ENCODE assay signal across 1 cellular context in the genomic region with DNA sequence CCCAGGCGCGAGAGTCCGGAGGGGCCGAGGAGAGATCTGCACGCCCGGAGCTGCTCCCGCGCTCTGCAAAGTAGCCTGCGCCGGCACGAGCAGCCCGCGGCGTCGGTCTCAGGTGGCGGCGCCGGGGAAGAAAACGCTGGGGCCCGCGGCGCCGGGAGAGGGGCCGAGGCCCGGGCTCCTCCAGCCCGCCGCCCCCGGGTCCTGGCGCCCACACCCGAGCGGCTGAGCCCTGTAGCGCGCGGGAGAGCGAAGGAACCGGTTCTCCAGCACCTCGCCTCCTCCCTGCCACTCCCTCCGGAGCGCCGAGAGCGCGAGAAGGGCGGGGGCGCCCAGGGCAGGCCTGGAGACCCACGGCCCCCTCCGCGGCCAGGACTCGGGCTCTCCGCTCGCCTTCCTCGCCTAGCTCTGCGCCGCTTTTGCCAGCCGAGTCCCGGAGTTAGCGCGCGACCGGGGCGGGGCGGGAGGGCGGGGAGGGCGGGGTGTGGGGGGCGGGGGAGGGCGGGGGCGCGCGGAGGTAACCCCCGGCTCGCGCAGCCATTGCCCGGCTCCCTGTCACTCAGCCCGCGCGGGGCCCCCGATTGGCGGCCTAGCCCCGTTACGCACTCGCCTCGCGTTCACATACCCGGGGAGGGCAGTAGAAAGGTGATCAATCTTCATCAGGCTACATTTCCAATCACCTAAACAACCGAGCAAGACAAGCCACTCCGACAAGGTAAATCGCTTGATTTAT.
TF ChIP-seq lines count a peak whose summit lies in the region.

A gene (plus strand): TSS at position 645 of the 730 bp plus-strand sequence. CDS start 2,161 bp downstream, outside the sequence.

TF ChIP-seq in HepG2, 621 proteins besides CTCF, POLR2A, EP300 and RAD21 (continued from another document and continues in another):
- TF ChIP-seq, protein P1, sequence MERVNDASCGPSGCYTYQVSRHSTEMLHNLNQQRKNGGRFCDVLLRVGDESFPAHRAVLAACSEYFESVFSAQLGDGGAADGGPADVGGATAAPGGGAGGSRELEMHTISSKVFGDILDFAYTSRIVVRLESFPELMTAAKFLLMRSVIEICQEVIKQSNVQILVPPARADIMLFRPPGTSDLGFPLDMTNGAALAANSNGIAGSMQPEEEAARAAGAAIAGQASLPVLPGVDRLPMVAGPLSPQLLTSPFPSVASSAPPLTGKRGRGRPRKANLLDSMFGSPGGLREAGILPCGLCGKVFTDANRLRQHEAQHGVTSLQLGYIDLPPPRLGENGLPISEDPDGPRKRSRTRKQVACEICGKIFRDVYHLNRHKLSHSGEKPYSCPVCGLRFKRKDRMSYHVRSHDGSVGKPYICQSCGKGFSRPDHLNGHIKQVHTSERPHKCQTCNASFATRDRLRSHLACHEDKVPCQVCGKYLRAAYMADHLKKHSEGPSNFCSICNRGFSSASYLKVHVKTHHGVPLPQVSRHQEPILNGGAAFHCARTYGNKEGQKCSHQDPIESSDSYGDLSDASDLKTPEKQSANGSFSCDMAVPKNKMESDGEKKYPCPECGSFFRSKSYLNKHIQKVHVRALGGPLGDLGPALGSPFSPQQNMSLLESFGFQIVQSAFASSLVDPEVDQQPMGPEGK (CRISPR knock-in tag; IDR thresholded peaks at IDR 0.05): peak; percentile 92
- TF ChIP-seq ZNF383 (CRISPR knock-in tag; IDR thresholded peaks at IDR 0.05; ENCODE audit: borderline replicate concordance): no peak
- TF ChIP-seq, protein P2, sequence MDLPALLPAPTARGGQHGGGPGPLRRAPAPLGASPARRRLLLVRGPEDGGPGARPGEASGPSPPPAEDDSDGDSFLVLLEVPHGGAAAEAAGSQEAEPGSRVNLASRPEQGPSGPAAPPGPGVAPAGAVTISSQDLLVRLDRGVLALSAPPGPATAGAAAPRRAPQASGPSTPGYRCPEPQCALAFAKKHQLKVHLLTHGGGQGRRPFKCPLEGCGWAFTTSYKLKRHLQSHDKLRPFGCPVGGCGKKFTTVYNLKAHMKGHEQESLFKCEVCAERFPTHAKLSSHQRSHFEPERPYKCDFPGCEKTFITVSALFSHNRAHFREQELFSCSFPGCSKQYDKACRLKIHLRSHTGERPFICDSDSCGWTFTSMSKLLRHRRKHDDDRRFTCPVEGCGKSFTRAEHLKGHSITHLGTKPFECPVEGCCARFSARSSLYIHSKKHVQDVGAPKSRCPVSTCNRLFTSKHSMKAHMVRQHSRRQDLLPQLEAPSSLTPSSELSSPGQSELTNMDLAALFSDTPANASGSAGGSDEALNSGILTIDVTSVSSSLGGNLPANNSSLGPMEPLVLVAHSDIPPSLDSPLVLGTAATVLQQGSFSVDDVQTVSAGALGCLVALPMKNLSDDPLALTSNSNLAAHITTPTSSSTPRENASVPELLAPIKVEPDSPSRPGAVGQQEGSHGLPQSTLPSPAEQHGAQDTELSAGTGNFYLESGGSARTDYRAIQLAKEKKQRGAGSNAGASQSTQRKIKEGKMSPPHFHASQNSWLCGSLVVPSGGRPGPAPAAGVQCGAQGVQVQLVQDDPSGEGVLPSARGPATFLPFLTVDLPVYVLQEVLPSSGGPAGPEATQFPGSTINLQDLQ (CRISPR knock-in tag; IDR thresholded peaks at IDR 0.05): 0 out of 2 replicates have a peak, but pooled peaks have one; percentile 23
- TF ChIP-seq ZNF547 (CRISPR knock-in tag; IDR thresholded peaks at IDR 0.05): 0 out of 2 replicates have a peak, but pooled peaks have one; percentile 43
- TF ChIP-seq MIER2 (CRISPR knock-in tag; IDR thresholded peaks at IDR 0.05): no peak
- TF ChIP-seq ZSCAN21 (CRISPR knock-in tag; IDR thresholded peaks at IDR 0.05; ENCODE audit: borderline replicate concordance): peak; percentile 61; the same call in 1 of the 2 replicates
- TF ChIP-seq, protein P3, sequence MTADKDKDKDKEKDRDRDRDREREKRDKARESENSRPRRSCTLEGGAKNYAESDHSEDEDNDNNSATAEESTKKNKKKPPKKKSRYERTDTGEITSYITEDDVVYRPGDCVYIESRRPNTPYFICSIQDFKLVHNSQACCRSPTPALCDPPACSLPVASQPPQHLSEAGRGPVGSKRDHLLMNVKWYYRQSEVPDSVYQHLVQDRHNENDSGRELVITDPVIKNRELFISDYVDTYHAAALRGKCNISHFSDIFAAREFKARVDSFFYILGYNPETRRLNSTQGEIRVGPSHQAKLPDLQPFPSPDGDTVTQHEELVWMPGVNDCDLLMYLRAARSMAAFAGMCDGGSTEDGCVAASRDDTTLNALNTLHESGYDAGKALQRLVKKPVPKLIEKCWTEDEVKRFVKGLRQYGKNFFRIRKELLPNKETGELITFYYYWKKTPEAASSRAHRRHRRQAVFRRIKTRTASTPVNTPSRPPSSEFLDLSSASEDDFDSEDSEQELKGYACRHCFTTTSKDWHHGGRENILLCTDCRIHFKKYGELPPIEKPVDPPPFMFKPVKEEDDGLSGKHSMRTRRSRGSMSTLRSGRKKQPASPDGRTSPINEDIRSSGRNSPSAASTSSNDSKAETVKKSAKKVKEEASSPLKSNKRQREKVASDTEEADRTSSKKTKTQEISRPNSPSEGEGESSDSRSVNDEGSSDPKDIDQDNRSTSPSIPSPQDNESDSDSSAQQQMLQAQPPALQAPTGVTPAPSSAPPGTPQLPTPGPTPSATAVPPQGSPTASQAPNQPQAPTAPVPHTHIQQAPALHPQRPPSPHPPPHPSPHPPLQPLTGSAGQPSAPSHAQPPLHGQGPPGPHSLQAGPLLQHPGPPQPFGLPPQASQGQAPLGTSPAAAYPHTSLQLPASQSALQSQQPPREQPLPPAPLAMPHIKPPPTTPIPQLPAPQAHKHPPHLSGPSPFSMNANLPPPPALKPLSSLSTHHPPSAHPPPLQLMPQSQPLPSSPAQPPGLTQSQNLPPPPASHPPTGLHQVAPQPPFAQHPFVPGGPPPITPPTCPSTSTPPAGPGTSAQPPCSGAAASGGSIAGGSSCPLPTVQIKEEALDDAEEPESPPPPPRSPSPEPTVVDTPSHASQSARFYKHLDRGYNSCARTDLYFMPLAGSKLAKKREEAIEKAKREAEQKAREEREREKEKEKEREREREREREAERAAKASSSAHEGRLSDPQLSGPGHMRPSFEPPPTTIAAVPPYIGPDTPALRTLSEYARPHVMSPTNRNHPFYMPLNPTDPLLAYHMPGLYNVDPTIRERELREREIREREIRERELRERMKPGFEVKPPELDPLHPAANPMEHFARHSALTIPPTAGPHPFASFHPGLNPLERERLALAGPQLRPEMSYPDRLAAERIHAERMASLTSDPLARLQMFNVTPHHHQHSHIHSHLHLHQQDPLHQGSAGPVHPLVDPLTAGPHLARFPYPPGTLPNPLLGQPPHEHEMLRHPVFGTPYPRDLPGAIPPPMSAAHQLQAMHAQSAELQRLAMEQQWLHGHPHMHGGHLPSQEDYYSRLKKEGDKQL (CRISPR knock-in tag; IDR thresholded peaks at IDR 0.05; ENCODE audit: low read depth): no peak
- TF ChIP-seq GLI4 (CRISPR knock-in tag; IDR thresholded peaks at IDR 0.05; ENCODE audit: borderline replicate concordance): peak; percentile 37; the same call in 1 of the 2 replicates
- TF ChIP-seq MIXL1 (CRISPR knock-in tag; IDR thresholded peaks at IDR 0.05): peak; percentile 75; the same call in 1 of the 2 replicates
- TF ChIP-seq, protein P4, sequence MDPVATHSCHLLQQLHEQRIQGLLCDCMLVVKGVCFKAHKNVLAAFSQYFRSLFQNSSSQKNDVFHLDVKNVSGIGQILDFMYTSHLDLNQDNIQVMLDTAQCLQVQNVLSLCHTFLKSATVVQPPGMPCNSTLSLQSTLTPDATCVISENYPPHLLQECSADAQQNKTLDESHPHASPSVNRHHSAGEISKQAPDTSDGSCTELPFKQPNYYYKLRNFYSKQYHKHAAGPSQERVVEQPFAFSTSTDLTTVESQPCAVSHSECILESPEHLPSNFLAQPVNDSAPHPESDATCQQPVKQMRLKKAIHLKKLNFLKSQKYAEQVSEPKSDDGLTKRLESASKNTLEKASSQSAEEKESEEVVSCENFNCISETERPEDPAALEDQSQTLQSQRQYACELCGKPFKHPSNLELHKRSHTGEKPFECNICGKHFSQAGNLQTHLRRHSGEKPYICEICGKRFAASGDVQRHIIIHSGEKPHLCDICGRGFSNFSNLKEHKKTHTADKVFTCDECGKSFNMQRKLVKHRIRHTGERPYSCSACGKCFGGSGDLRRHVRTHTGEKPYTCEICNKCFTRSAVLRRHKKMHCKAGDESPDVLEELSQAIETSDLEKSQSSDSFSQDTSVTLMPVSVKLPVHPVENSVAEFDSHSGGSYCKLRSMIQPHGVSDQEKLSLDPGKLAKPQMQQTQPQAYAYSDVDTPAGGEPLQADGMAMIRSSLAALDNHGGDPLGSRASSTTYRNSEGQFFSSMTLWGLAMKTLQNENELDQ (CRISPR knock-in tag; IDR thresholded peaks at IDR 0.05; ENCODE audit: borderline replicate concordance): no peak
- TF ChIP-seq JUNB (CRISPR knock-in tag; IDR thresholded peaks at IDR 0.05; ENCODE audit: borderline replicate concordance): 0 out of 2 replicates have a peak, but pooled peaks have one; percentile 8
- peak; percentile 25 for TF ChIP-seq SRSF4 (IDR thresholded peaks at IDR 0.05; ENCODE audit: low read depth, low read length, poor library complexity, severe bottlenecking)
- no peak for TF ChIP-seq ZSCAN31 (CRISPR knock-in tag; IDR thresholded peaks at IDR 0.05; ENCODE audit: low read depth)
- no peak for TF ChIP-seq SIX4 (CRISPR knock-in tag; IDR thresholded peaks at IDR 0.05)
- peak; percentile 52; the same call in 1 of the 2 replicates for TF ChIP-seq KAT7 (CRISPR knock-in tag; IDR thresholded peaks at IDR 0.05; ENCODE audit: borderline replicate concordance)
- TF ChIP-seq JUN (CRISPR knock-in tag; IDR thresholded peaks at IDR 0.05): no peak
- TF ChIP-seq ZFYVE20 (CRISPR knock-in tag; IDR thresholded peaks at IDR 0.05; ENCODE audit: borderline replicate concordance, low read depth): 0 out of 2 replicates have a peak, but pooled peaks have one; percentile 59
- 0 out of 2 replicates have a peak, but pooled peaks have one; percentile 71 for TF ChIP-seq ZFAT (CRISPR knock-in tag; conservative IDR thresholded peaks at IDR 0.05)
- peak; percentile 78 for TF ChIP-seq POLR2AphosphoS5 (IDR thresholded peaks at IDR 0.05; ENCODE audit: low read depth, low read length)
- TF ChIP-seq MTA3 (CRISPR knock-in tag; IDR thresholded peaks at IDR 0.05): no peak
- no peak for TF ChIP-seq ESRRA (CRISPR knock-in tag; IDR thresholded peaks at IDR 0.05; ENCODE audit: low read depth)
- TF ChIP-seq RFX3 (CRISPR knock-in tag; IDR thresholded peaks at IDR 0.05): no peak
- TF ChIP-seq ZFP36 (IDR thresholded peaks at IDR 0.05; ENCODE audit: borderline replicate concordance, low read depth, low read length, partially characterized antibody): no peak
- TF ChIP-seq GATAD1 (CRISPR knock-in tag; IDR thresholded peaks at IDR 0.05): no peak; the same call in 1 of the 2 replicates
- TF ChIP-seq CEBPB (IDR thresholded peaks at IDR 0.05; ENCODE audit: borderline replicate concordance, low read depth, low read length): no peak
- TF ChIP-seq, protein P5, sequence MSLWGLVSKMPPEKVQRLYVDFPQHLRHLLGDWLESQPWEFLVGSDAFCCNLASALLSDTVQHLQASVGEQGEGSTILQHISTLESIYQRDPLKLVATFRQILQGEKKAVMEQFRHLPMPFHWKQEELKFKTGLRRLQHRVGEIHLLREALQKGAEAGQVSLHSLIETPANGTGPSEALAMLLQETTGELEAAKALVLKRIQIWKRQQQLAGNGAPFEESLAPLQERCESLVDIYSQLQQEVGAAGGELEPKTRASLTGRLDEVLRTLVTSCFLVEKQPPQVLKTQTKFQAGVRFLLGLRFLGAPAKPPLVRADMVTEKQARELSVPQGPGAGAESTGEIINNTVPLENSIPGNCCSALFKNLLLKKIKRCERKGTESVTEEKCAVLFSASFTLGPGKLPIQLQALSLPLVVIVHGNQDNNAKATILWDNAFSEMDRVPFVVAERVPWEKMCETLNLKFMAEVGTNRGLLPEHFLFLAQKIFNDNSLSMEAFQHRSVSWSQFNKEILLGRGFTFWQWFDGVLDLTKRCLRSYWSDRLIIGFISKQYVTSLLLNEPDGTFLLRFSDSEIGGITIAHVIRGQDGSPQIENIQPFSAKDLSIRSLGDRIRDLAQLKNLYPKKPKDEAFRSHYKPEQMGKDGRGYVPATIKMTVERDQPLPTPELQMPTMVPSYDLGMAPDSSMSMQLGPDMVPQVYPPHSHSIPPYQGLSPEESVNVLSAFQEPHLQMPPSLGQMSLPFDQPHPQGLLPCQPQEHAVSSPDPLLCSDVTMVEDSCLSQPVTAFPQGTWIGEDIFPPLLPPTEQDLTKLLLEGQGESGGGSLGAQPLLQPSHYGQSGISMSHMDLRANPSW (CRISPR knock-in tag; IDR thresholded peaks at IDR 0.05; ENCODE audit: borderline replicate concordance): no peak
- TF ChIP-seq, protein P6, sequence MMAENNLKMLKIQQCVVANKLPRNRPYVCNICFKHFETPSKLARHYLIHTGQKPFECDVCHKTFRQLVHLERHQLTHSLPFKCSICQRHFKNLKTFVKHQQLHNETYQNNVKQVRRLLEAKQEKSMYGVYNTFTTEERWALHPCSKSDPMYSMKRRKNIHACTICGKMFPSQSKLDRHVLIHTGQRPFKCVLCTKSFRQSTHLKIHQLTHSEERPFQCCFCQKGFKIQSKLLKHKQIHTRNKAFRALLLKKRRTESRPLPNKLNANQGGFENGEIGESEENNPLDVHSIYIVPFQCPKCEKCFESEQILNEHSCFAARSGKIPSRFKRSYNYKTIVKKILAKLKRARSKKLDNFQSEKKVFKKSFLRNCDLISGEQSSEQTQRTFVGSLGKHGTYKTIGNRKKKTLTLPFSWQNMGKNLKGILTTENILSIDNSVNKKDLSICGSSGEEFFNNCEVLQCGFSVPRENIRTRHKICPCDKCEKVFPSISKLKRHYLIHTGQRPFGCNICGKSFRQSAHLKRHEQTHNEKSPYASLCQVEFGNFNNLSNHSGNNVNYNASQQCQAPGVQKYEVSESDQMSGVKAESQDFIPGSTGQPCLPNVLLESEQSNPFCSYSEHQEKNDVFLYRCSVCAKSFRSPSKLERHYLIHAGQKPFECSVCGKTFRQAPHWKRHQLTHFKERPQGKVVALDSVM (CRISPR knock-in tag; IDR thresholded peaks at IDR 0.05): peak; percentile 26; the same call in 1 of the 2 replicates
- peak; percentile 89 for TF ChIP-seq RBFOX2 (IDR thresholded peaks at IDR 0.05; ENCODE audit: low read depth, low read length)
- TF ChIP-seq ZNF724P (CRISPR knock-in tag; IDR thresholded peaks at IDR 0.05; ENCODE audit: borderline replicate concordance): no peak
- TF ChIP-seq, protein P7, sequence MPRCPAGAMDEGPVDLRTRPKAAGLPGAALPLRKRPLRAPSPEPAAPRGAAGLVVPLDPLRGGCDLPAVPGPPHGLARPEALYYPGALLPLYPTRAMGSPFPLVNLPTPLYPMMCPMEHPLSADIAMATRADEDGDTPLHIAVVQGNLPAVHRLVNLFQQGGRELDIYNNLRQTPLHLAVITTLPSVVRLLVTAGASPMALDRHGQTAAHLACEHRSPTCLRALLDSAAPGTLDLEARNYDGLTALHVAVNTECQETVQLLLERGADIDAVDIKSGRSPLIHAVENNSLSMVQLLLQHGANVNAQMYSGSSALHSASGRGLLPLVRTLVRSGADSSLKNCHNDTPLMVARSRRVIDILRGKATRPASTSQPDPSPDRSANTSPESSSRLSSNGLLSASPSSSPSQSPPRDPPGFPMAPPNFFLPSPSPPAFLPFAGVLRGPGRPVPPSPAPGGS (CRISPR knock-in tag; IDR thresholded peaks at IDR 0.05): no peak
